ENCODE assay signal across 10 cellular contexts in genomic region chr12:15627995-15628945, GRCh38.
DNase-seq lines count a peak whose midpoint lies in the region; TF ChIP-seq lines count a peak whose summit lies in the region.
"Had no signal": no experiment of that assay in that cellular context is flagged by ENCODE, and none has a peak within 500 bp of the region (broad histone marks: within the 10 kb centered on the region; RNA-seq: fewer than 3 reads in every experiment).

No MANE protein-coding gene starts in this region.

- no peak overlapping the region for H4K91ac ChIP-seq in mesenchymal stem cell (ENCODE audit: low read length)

- no peak overlapping the region for H3K18ac ChIP-seq in mesenchymal stem cell (ENCODE audit: low read depth in 1 of 2, low read length in 2 of 2)

- H3K27ac ChIP-seq in coronary artery (peak overlapping the region; percentile 79 to 92), mesenchymal stem cell (ENCODE audit: low read length, poor library complexity, severe bottlenecking) (peak overlapping the region; percentile 95), tibial artery (peak overlapping the region; percentile 79 to 83)

- H2AK5ac ChIP-seq in mesenchymal stem cell (ENCODE audit: low read length, severe bottlenecking): no peak overlapping the region

- H3F3A ChIP-seq in Loucy (ENCODE audit: low read depth): no peaks in the 10 kb centered on the region

- no peak overlapping the region for H2BK12ac ChIP-seq in mesenchymal stem cell (ENCODE audit: low read length in 2 of 2)

- peaks cover 16% of the 10 kb centered on the region for H3K79me1 ChIP-seq in mesenchymal stem cell (replicated peaks; ENCODE audit: low read length, poor library complexity, severe bottlenecking)

- peak overlapping the region in 1 of 2 experiments; percentile 88 for H3K4ac ChIP-seq in mesenchymal stem cell (ENCODE audit: low read depth in 1 of 2, low read length in 2 of 2)

- H2AFZ ChIP-seq in Loucy (ENCODE audit: low read length) (peak overlapping the region; percentile 51; the same call in 1 of the 2 replicates), mesenchymal stem cell (ENCODE audit: low read depth, low read length) (no peak overlapping the region)

- no peaks in the 10 kb centered on the region for H3K9me3 ChIP-seq in Loucy (ENCODE audit: insufficient read depth, low read depth, low read length)
- H3K9me3 ChIP-seq in mesenchymal stem cell (ENCODE audit: control insufficient read depth, low read length): no peaks in the 10 kb centered on the region
- H3K9me3 ChIP-seq in tibial artery: no peaks in the 10 kb centered on the region
- H3K9me3 ChIP-seq: MG63 had no signal

- no peak overlapping the region for H4K8ac ChIP-seq in mesenchymal stem cell (ENCODE audit: low read length)

- H3K27me3 ChIP-seq in Loucy (ENCODE audit: insufficient read depth, low read length, poor library complexity, severe bottlenecking): no peaks in the 10 kb centered on the region
- no peaks in the 10 kb centered on the region for H3K27me3 ChIP-seq in mesenchymal stem cell (ENCODE audit: control insufficient read depth in 1 of 2, insufficient read depth in 1 of 2, low read length in 2 of 2)
- H3K27me3 ChIP-seq in tibial artery: no peaks in the 10 kb centered on the region
- H3K27me3 ChIP-seq: MG63 had no signal

- DNase-seq in coronary artery (ENCODE audit: low spot score) (no peak), mesenchymal stem cell (peak; percentile 61), tibial artery (no peak), SIG-M5 treated with dmso at 0.1 percent for 504 hours (lab: John Stamatoyannopoulos, UW; ENCODE audit: unreplicated experiment) (no peak), HuH-7 (ENCODE audit: low spot score) (no peak), NCI-H128 (lab: John Stamatoyannopoulos, UW; ENCODE audit: unreplicated experiment) (no peak)
- DNase-seq in activated CD4-positive, alpha-beta T cell treated with anti-CD3 and anti-CD28 coated beads for 1 hour: no peak
- DNase-seq: activated T-cell treated with anti-CD3 and anti-CD28 coated beads, Interleukin-2, amount 50 U/mL, for 48 hours had no signal

- intact Hi-C loops in tibial artery (cut with DNase I; ENCODE audit: low total_unique reads): loop anchor here (10.0 kb wide), 1 partner anchor 157 kb away; the partner anchor contains the start of gene EPS8

- no peaks in the 10 kb centered on the region for H3K79me2 ChIP-seq in Loucy (ENCODE audit: insufficient read depth, low read length)

- H3K9me2 ChIP-seq in Loucy (replicated peaks; ENCODE audit: low read depth, low read length): no peaks in the 10 kb centered on the region

- peak overlapping the region; percentile 48 for H2BK5ac ChIP-seq in mesenchymal stem cell (ENCODE audit: low read depth, low read length, poor library complexity, severe bottlenecking)

- H3K14ac ChIP-seq in mesenchymal stem cell (ENCODE audit: low read length in 2 of 2): no peak overlapping the region

- 37% methylated on average over 3 of the region's 4 CpGs for WGBS in mesenchymal stem cell

- H3K4me3 ChIP-seq in Loucy (ENCODE audit: low read length, poor library complexity, severe bottlenecking) (no peak overlapping the region), coronary artery (peak overlapping the region; percentile 32), mesenchymal stem cell (ENCODE audit: insufficient read depth in 1 of 2, low read depth in 1 of 2, low read length in 2 of 2) (peak overlapping the region in 1 of 2 experiments; percentile 10), tibial artery (peak overlapping the region in 1 of 2 donors; percentile 32)
- H3K4me3 ChIP-seq: MG63 had no signal

- H3K9ac ChIP-seq in Loucy (ENCODE audit: low read depth, low read length, poor library complexity, severe bottlenecking) (no peak overlapping the region), mesenchymal stem cell (ENCODE audit: low read length) (peak overlapping the region; percentile 85)

- no peaks in the 10 kb centered on the region for H4K20me1 ChIP-seq in Loucy (ENCODE audit: insufficient read depth, low read length, poor library complexity, severe bottlenecking)

- TF ChIP-seq CTCF in Loucy (conservative IDR thresholded peaks at IDR 0.05; ENCODE audit: low read length) (no peak), coronary artery (IDR thresholded peaks at IDR 0.05) (no peak), tibial artery (IDR thresholded peaks at IDR 0.05) (no peak)

- no peak overlapping the region for H2BK120ac ChIP-seq in mesenchymal stem cell (ENCODE audit: low read depth, low read length)

- H2BK15ac ChIP-seq in mesenchymal stem cell (ENCODE audit: low read depth, poor library complexity, severe bottlenecking): no peak overlapping the region

- H3K4me2 ChIP-seq in Loucy (ENCODE audit: low read depth, low read length, poor library complexity, severe bottlenecking) (no peak overlapping the region), mesenchymal stem cell (ENCODE audit: low read length, poor library complexity, severe bottlenecking) (no peak overlapping the region)

- H3K23ac ChIP-seq in mesenchymal stem cell (ENCODE audit: low read length in 2 of 2): no peak overlapping the region

- H3K36me3 ChIP-seq in Loucy (ENCODE audit: insufficient read depth, low read length): no peaks in the 10 kb centered on the region
- H3K36me3 ChIP-seq in mesenchymal stem cell (ENCODE audit: control insufficient read depth in 1 of 2, insufficient read depth in 2 of 2, low read depth in 1 of 2, low read length in 2 of 2): peaks cover 5 to 38% of the 10 kb centered on the region in 2 experiments
- H3K36me3 ChIP-seq in tibial artery: peaks cover 18 to 26% (median 22%) of the 10 kb centered on the region in 3 donors

- H3K4me1 ChIP-seq in Loucy (ENCODE audit: insufficient read depth, low read length, poor library complexity, severe bottlenecking): no peaks in the 10 kb centered on the region
- peaks cover 4% of the 10 kb centered on the region for H3K4me1 ChIP-seq in mesenchymal stem cell (ENCODE audit: control insufficient read depth, insufficient read depth, low read depth, low read length)
- H3K4me1 ChIP-seq in tibial artery: peaks cover 0 to 88% (median 32%) of the 10 kb centered on the region in 4 donors
